ENCODE assay signal across 8 cellular contexts in the genomic region with DNA sequence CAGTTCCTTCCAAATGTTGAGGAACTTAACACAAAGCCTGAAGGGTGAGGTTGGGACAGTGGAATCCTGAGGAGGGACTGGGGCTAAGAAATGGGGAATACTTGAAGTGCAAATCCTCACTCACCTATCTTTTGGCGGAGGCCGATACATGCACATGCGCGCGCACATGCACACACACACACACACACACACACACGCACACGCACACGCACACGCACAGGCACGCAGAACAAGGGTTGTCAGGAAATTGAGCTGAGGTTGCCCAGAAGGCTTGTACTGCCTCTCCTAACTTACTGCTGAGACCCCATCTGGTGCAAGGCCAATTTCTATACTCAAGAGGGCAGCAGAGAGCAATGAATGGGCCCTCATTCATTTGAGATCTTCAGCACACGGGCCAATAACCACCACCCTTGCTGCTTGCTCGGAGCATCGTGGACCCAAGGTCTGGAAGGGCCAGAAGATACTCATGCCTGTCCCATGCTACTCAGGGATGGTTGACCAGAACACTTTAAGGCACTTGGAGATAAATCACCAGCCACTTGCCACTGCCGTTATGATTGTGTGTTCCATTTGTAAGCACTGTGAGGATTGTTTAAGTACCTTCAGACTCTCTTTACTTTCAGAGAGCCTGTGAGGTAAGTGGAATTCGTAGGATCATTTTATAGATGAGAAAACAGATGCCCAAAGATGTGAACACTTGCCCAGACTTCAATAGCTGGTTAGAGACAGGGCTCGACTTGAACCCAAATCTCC. TPM values are rescaled to one million over a fixed set of nuclear protein-coding genes. Genes with fewer than 3 reads are reported as not detected.
A peak's percentile ranks its signal among the peaks of the same experiment; 100 is the strongest.
DNase-seq lines count a peak whose midpoint lies in the region; ATAC-seq and TF ChIP-seq lines count a peak whose summit lies in the region.

No MANE protein-coding gene starts in this region.

- H3K9me3 ChIP-seq in A673 (ENCODE audit: low read depth, low read length, poor library complexity, severe bottlenecking) (no peaks in the 10 kb centered on the region), iPS-18a (ENCODE audit: control insufficient read depth, low read depth, low read length) (no peaks in the 10 kb centered on the region)

- H3K4me1 ChIP-seq in A673 (ENCODE audit: insufficient read depth, low read length, poor library complexity, severe bottlenecking) = no peaks in the 10 kb centered on the region
- H3K4me1 ChIP-seq in iPS-18a (ENCODE audit: control insufficient read depth, low read depth, low read length) = no peaks in the 10 kb centered on the region

- intact Hi-C loops in A673 (cut with micrococcal nuclease; ENCODE audit: unreplicated experiment) = loop anchor here (1.0 kb wide), 1 partner anchor 18 kb away; no protein-coding TSS in a partner anchor

- H3K36me3 ChIP-seq in A673 (ENCODE audit: insufficient read depth, low read length, poor library complexity, severe bottlenecking) = no peaks in the 10 kb centered on the region
- no peaks in the 10 kb centered on the region for H3K36me3 ChIP-seq in iPS-18a (ENCODE audit: control insufficient read depth, low read depth, low read length)

- ATAC-seq in GM18511 (IDR thresholded peaks at IDR 0.05; ENCODE audit: unreplicated experiment) = peak; percentile 99
- peak; percentile 93 for ATAC-seq in HG03039 (IDR thresholded peaks at IDR 0.05; ENCODE audit: unreplicated experiment)

- CTCF ChIA-PET in A673 (lab: Charles Lee) = interaction anchor here (1.1 kb wide), 1 partner anchor 18 kb away, joined by 7 read pairs; no protein-coding TSS in a partner anchor

- DNase-seq in A673 (ENCODE audit: low spot score) (peak; percentile 88), NCI-H2081 (lab: John Stamatoyannopoulos, UW) (peak; percentile 65 to 68), T1000 (lab: John Stamatoyannopoulos, UW) (peak; percentile 59), astrocyte of the spinal cord (ENCODE audit: low read depth, low spot score) (peak; percentile 83)
- peak; percentile 36 to 54 for DNase-seq in stimulated activated CD4-positive, alpha-beta T cell treated with anti-CD3 and anti-CD28 coated beads, Interleukin-12 subunit alpha, Interleukin-12 subunit beta, amount 100 ng/mL, for 24 hours (ENCODE audit: low read depth in 2 of 2)

- no peak overlapping the region for H3K9ac ChIP-seq in iPS-18a (ENCODE audit: low read length)

- no TSS peak for BruUV-seq in A673 (replicated peaks; lab: Mats Ljungman, UMichigan)

- H3K4me3 ChIP-seq in A673 (ENCODE audit: low read depth, low read length, poor library complexity, severe bottlenecking) = no peak overlapping the region
- H3K4me3 ChIP-seq in astrocyte of the spinal cord (ENCODE audit: low read depth, low read length) = no peak overlapping the region
- H3K4me3 ChIP-seq in iPS-18a (ENCODE audit: low read length) = peak overlapping the region; percentile 22

- POLR2A ChIA-PET in A673 (lab: Charles Lee; ENCODE audit: low non-redundant PET) = interaction anchor here (0.5 to 0.6 kb wide), 2 partner anchors 29 to 261 kb away, joined by 6 read pairs; no protein-coding TSS in a partner anchor

- TF ChIP-seq CTCF in A673 (conservative IDR thresholded peaks at IDR 0.05; ENCODE audit: low read depth, low read length) = peak; percentile 81
- peak; percentile 85 for TF ChIP-seq CTCF in astrocyte of the spinal cord (IDR thresholded peaks at IDR 0.05; ENCODE audit: low read depth, low read length)

- H3K27ac ChIP-seq in A673 (ENCODE audit: low read depth, low read length, poor library complexity, severe bottlenecking) (no peak overlapping the region), iPS-18a (ENCODE audit: low read length) (no peak overlapping the region)

- in situ Hi-C loops in astrocyte of the spinal cord (cut with HindIII; ENCODE audit: low sequenced_read_pairs) = no loop called here

- no peaks in the 10 kb centered on the region for H3K27me3 ChIP-seq in A673 (replicated peaks; ENCODE audit: insufficient read depth, low read depth, low read length, poor library complexity)
- H3K27me3 ChIP-seq in iPS-18a (ENCODE audit: control insufficient read depth, insufficient read depth, low read length) = no peaks in the 10 kb centered on the region

RNA-seq across cellular contexts. Expression of gene BTF3, which starts 21.5 kb away (rescaled TPM):
- total RNA-seq in A673 (2021) = 724 and 729 TPM in 2 replicates

RNA-seq across cellular contexts. Expression of gene ANKRA2, which starts 45.7 kb away (rescaled TPM):
- total RNA-seq in A673 (2021) = 9.9 and 12.8 TPM in 2 replicates

RNA-seq across cellular contexts. Expression of gene UTP15, which starts 45.8 kb away (rescaled TPM):
- total RNA-seq in A673 (2021) = 35.4 and 36.6 TPM in 2 replicates
